18 cellular contexts compared by ENCODE assay signal in genomic region chr3:148532774-148533173, GRCh38.
DNase-seq lines count a peak whose midpoint lies in the region; ATAC-seq and TF ChIP-seq lines count a peak whose summit lies in the region.
"Had no signal": no experiment of that assay in that cellular context is flagged by ENCODE, and none has a peak within 500 bp of the region (broad histone marks: within the 10 kb centered on the region; RNA-seq: fewer than 3 reads in every experiment).

No MANE protein-coding gene starts in this region.

- no peak for DNase-seq in WTC11 (ENCODE audit: low spot score)
- DNase-seq in medulla oblongata (ENCODE audit: extremely low spot score), result peak; percentile 4
- DNase-seq in stimulated activated effector memory CD8-positive, alpha-beta T cell treated with anti-CD3 and anti-CD28 coated beads, Interleukin-12 subunit alpha, Interleukin-12 subunit beta, amount 100 ng/mL, for 72 hours (ENCODE audit: low spot score in 2 of 2), result no peak
- no peak for DNase-seq in dermis blood vessel endothelial cell
- no peak for DNase-seq in substantia nigra (lab: John Stamatoyannopoulos, UW)
- DNase-seq: 8988T; AML-193; Caco-2; Calu3; CD4-positive, alpha-beta T cell; CD8-positive, alpha-beta T cell; DMS79 treated with DMSO at 0.1 percent for 48 hours; GF-D8 had no signal

- H3K79me2 ChIP-seq in Loucy (ENCODE audit: insufficient read depth, low read length), result no peaks in the 10 kb centered on the region

- ATAC-seq in WTC11 (no peak), HG03565 (IDR thresholded peaks at IDR 0.05; ENCODE audit: unreplicated experiment) (no peak)
- no peak for ATAC-seq in stimulated activated effector memory CD8-positive, alpha-beta T cell treated with anti-CD3 and anti-CD28 coated beads, Interleukin-12 subunit alpha, Interleukin-12 subunit beta, amount 100 ng/mL, for 72 hours
- ATAC-seq: CD8-positive, alpha-beta T cell had no signal

- H3K4me2 ChIP-seq in Loucy (ENCODE audit: low read depth, low read length, poor library complexity, severe bottlenecking), result peak overlapping the region; percentile 4
- H3K4me2 ChIP-seq: BLaER1 treated with 17β-estradiol and CSF1 and Interleukin-3, amounts not matched to agents 10 nM and 100 nM had no signal

- H3K4me3 ChIP-seq in Loucy (ENCODE audit: low read length, poor library complexity, severe bottlenecking), result no peak overlapping the region
- H3K4me3 ChIP-seq: BLaER1 treated with 17β-estradiol and CSF1 and Interleukin-3, amounts not matched to agents 10 nM and 100 nM had no signal

- H3K27me3 Mint-ChIP-seq in WTC11 (ENCODE audit: low read depth), result no peaks in the 10 kb centered on the region
- H3K27me3 Mint-ChIP-seq: B cell; CD4-positive, alpha-beta T cell had no signal

- H4K20me1 ChIP-seq in Loucy (ENCODE audit: insufficient read depth, low read length, poor library complexity, severe bottlenecking), result no peaks in the 10 kb centered on the region
- H4K20me1 ChIP-seq: BLaER1 treated with 17β-estradiol and CSF1 and Interleukin-3, amounts not matched to agents 10 nM and 100 nM had no signal

- H3K27ac ChIP-seq in substantia nigra (ENCODE audit: low read depth, low read length, poor library complexity, severe bottlenecking), result no peak overlapping the region
- H3K27ac ChIP-seq: BLaER1 treated with 17β-estradiol and CSF1 and Interleukin-3, amounts not matched to agents 10 nM and 100 nM; C4-2B had no signal

- H3K4me1 ChIP-seq in Loucy (ENCODE audit: insufficient read depth, low read length, poor library complexity, severe bottlenecking), result no peaks in the 10 kb centered on the region

- H3K9ac ChIP-seq in Loucy (ENCODE audit: low read depth, low read length, poor library complexity, severe bottlenecking), result no peak overlapping the region
- H3K9ac ChIP-seq: BLaER1 treated with 17β-estradiol and CSF1 and Interleukin-3, amounts not matched to agents 10 nM and 100 nM had no signal

- TF ChIP-seq CTCF in Loucy (conservative IDR thresholded peaks at IDR 0.05; ENCODE audit: low read length), result no peak
- no peak for TF ChIP-seq CTCF in WTC11 (IDR thresholded peaks at IDR 0.05)

- no peak overlapping the region for H3K27ac Mint-ChIP-seq in WTC11
- no peak overlapping the region for H3K27ac Mint-ChIP-seq in stimulated activated effector memory CD8-positive, alpha-beta T cell treated with anti-CD3 and anti-CD28 coated beads, Interleukin-12 subunit alpha, Interleukin-12 subunit beta, amount 100 ng/mL, for 72 hours
- H3K27ac Mint-ChIP-seq: B cell; CD4-positive, alpha-beta T cell; CD8-positive, alpha-beta T cell had no signal

- POLR2A ChIA-PET in WTC11 (lab: Charles Lee), result no interaction called here

- no peaks in the 10 kb centered on the region for H3K9me2 ChIP-seq in Loucy (replicated peaks; ENCODE audit: low read depth, low read length)

- peak overlapping the region; percentile 12; the same call in 1 of the 2 replicates for H2AFZ ChIP-seq in Loucy (ENCODE audit: low read length)

- no peaks in the 10 kb centered on the region for H3K4me1 Mint-ChIP-seq in WTC11
- no peaks in the 10 kb centered on the region for H3K4me1 Mint-ChIP-seq in stimulated activated effector memory CD8-positive, alpha-beta T cell treated with anti-CD3 and anti-CD28 coated beads, Interleukin-12 subunit alpha, Interleukin-12 subunit beta, amount 100 ng/mL, for 72 hours
- H3K4me1 Mint-ChIP-seq: B cell had no signal

- H3F3A ChIP-seq in Loucy (ENCODE audit: low read depth), result no peaks in the 10 kb centered on the region

- no peaks in the 10 kb centered on the region for H3K36me3 Mint-ChIP-seq in WTC11
- no peaks in the 10 kb centered on the region for H3K36me3 Mint-ChIP-seq in stimulated activated effector memory CD8-positive, alpha-beta T cell treated with anti-CD3 and anti-CD28 coated beads, Interleukin-12 subunit alpha, Interleukin-12 subunit beta, amount 100 ng/mL, for 72 hours
- H3K36me3 Mint-ChIP-seq: CD8-positive, alpha-beta T cell had no signal

- no peaks in the 10 kb centered on the region for H3K9me3 ChIP-seq in Loucy (ENCODE audit: insufficient read depth, low read depth, low read length)
- H3K9me3 ChIP-seq: BLaER1 treated with 17β-estradiol and CSF1 and Interleukin-3, amounts not matched to agents 10 nM and 100 nM; Caco-2 had no signal

- no peak overlapping the region for H3K4me3 Mint-ChIP-seq in WTC11
- H3K4me3 Mint-ChIP-seq in stimulated activated effector memory CD8-positive, alpha-beta T cell treated with anti-CD3 and anti-CD28 coated beads, Interleukin-12 subunit alpha, Interleukin-12 subunit beta, amount 100 ng/mL, for 72 hours, result no peak overlapping the region
- H3K4me3 Mint-ChIP-seq: B cell; CD4-positive, alpha-beta T cell; CD8-positive, alpha-beta T cell had no signal

- H3K27me3 ChIP-seq in Loucy (ENCODE audit: insufficient read depth, low read length, poor library complexity, severe bottlenecking), result no peaks in the 10 kb centered on the region

- no peaks in the 10 kb centered on the region for H3K36me3 ChIP-seq in Loucy (ENCODE audit: insufficient read depth, low read length)
- H3K36me3 ChIP-seq: BLaER1 treated with 17β-estradiol and CSF1 and Interleukin-3, amounts not matched to agents 10 nM and 100 nM had no signal

- 0 out of 2 replicates have a peak, but pooled peaks cover under 1% of the 10 kb centered on the region for H3K9me3 Mint-ChIP-seq in WTC11
- peaks cover 9% of the 10 kb centered on the region for H3K9me3 Mint-ChIP-seq in stimulated activated effector memory CD8-positive, alpha-beta T cell treated with anti-CD3 and anti-CD28 coated beads, Interleukin-12 subunit alpha, Interleukin-12 subunit beta, amount 100 ng/mL, for 72 hours

- CTCF ChIA-PET in WTC11 (lab: Charles Lee), result no interaction called here

TF ChIP-seq in WTC11, 78 proteins besides CTCF, POLR2A, EP300 and RAD21:
- no peak for TF ChIP-seq ERG (CRISPR knock-in tag; IDR thresholded peaks at IDR 0.05)
- TF ChIP-seq HMGA2 (CRISPR knock-in tag; IDR thresholded peaks at IDR 0.05), result peak; percentile 96
